9 cellular contexts compared by ENCODE assay signal in genomic region chr4:183906736-183907651, GRCh38. TPM values are rescaled to one million over a fixed set of nuclear protein-coding genes. Genes with fewer than 3 reads are reported as not detected.
DNase-seq lines count a peak whose midpoint lies in the region.
"Had no signal": no experiment of that assay in that cellular context is flagged by ENCODE, and none has a peak within 500 bp of the region (broad histone marks: within the 10 kb centered on the region; RNA-seq: fewer than 3 reads in every experiment).

No MANE protein-coding gene starts in this region.

- no peak overlapping the region for H3K27ac Mint-ChIP-seq in activated CD4-positive, alpha-beta T cell treated with anti-CD3 and anti-CD28 coated beads, Interleukin-2, amount 10 ng/mL, durations not matched to agents 7 days and 5 days

- H3K27ac ChIP-seq in ectodermal cell (ENCODE audit: insufficient read depth, low read depth, low read length, poor library complexity, severe bottlenecking) (no peak overlapping the region), thymus (ENCODE audit: low read depth) (no peak overlapping the region)

- H3K4me1 ChIP-seq in ectodermal cell (ENCODE audit: control insufficient read depth, insufficient read depth, low read length) (no peaks in the 10 kb centered on the region), thymus (ENCODE audit: control insufficient read depth, insufficient read depth, low read length) (peaks cover 2% of the 10 kb centered on the region)

- peak overlapping the region; percentile 3 for H3K4me3 Mint-ChIP-seq in activated CD4-positive, alpha-beta T cell treated with anti-CD3 and anti-CD28 coated beads, Interleukin-2, amount 10 ng/mL, durations not matched to agents 7 days and 5 days

- peak overlapping the region; percentile 57 for H3K4me3 ChIP-seq in ectodermal cell (ENCODE audit: insufficient read depth, low read depth, low read length)
- H3K4me3 ChIP-seq in thymus (ENCODE audit: low read length): peak overlapping the region; percentile 40

- H3K4me1 Mint-ChIP-seq in activated CD4-positive, alpha-beta T cell treated with anti-CD3 and anti-CD28 coated beads, Interleukin-2, amount 10 ng/mL, durations not matched to agents 7 days and 5 days: peaks cover 2% of the 10 kb centered on the region

- POLR2A ChIA-PET in activated CD4-positive, alpha-beta T cell treated with anti-CD3 and anti-CD28 coated beads, Interleukin-2, amount 10 ng/mL, durations not matched to agents 7 days and 5 days (lab: Charles Lee): interaction anchor here (0.7 kb wide), 1 partner anchor 122 kb away, joined by 3 read pairs; no protein-coding TSS in a partner anchor

- no peaks in the 10 kb centered on the region for H3K36me3 Mint-ChIP-seq in activated CD4-positive, alpha-beta T cell treated with anti-CD3 and anti-CD28 coated beads, Interleukin-2, amount 10 ng/mL, durations not matched to agents 7 days and 5 days (ENCODE audit: low read depth)

- H3K27me3 ChIP-seq in ectodermal cell (ENCODE audit: control insufficient read depth, insufficient read depth, low read length, poor library complexity, severe bottlenecking) (peaks cover 24% of the 10 kb centered on the region), thymus (ENCODE audit: control insufficient read depth, insufficient read depth) (peaks cover 31% of the 10 kb centered on the region)

- no peak for DNase-seq in activated CD4-positive, alpha-beta T cell treated with anti-CD3 and anti-CD28 coated beads, Interleukin-2, amount 10 ng/mL, durations not matched to agents 7 days and 5 days
- DNase-seq in activated CD4-positive, alpha-beta T cell treated with anti-CD3 and anti-CD28 coated beads for 1 hour: no peak
- DNase-seq in medulla oblongata (ENCODE audit: extremely low spot score) (peak; percentile 65), DMS79 treated with DMSO at 0.1 percent for 48 hours (lab: John Stamatoyannopoulos, UW) (no peak), OCI-M1 (lab: John Stamatoyannopoulos, UW) (no peak), DMS53 (lab: John Stamatoyannopoulos, UW) (no peak)
- DNase-seq: activated CD4-positive, alpha-beta T cell treated with anti-CD3 and anti-CD28 coated beads, Interleukin-2, amount 50 U/mL, for 4 hours had no signal

- H3K27me3 Mint-ChIP-seq in activated CD4-positive, alpha-beta T cell treated with anti-CD3 and anti-CD28 coated beads, Interleukin-2, amount 10 ng/mL, durations not matched to agents 7 days and 5 days: peaks cover 71% of the 10 kb centered on the region

- H3K36me3 ChIP-seq in ectodermal cell (ENCODE audit: control insufficient read depth, insufficient read depth, low read length): no peaks in the 10 kb centered on the region
- H3K36me3 ChIP-seq in thymus (ENCODE audit: control insufficient read depth, insufficient read depth): no peaks in the 10 kb centered on the region

- no peaks in the 10 kb centered on the region for H3K9me3 ChIP-seq in ectodermal cell (ENCODE audit: control insufficient read depth, low read length)
- H3K9me3 ChIP-seq in thymus (ENCODE audit: control insufficient read depth): no peaks in the 10 kb centered on the region

- 0 to 1% methylated on average over 54 of the region's 54 CpGs for WGBS in ectodermal cell, 2 experiments
- 4% methylated on average over 54 of the region's 54 CpGs for WGBS in thymus

- H3K9me3 Mint-ChIP-seq in activated CD4-positive, alpha-beta T cell treated with anti-CD3 and anti-CD28 coated beads, Interleukin-2, amount 10 ng/mL, durations not matched to agents 7 days and 5 days: no peaks in the 10 kb centered on the region

- CTCF ChIA-PET in activated CD4-positive, alpha-beta T cell treated with anti-CD3 and anti-CD28 coated beads, Interleukin-2, amount 10 ng/mL, durations not matched to agents 7 days and 5 days (lab: Charles Lee): no interaction called here

RNA-seq across cellular contexts. Expression of gene STOX2, which starts 1.9 kb away (rescaled TPM):
- total RNA-seq in activated CD4-positive, alpha-beta T cell treated with anti-CD3 and anti-CD28 coated beads, Interleukin-2, amount 10 ng/mL, durations not matched to agents 7 days and 5 days: not detected
- polyA plus RNA-seq in ectodermal cell (2013, experiment 1 of 4): 23.3 TPM
- 20.0 TPM for polyA plus RNA-seq in ectodermal cell (2013, experiment 2 of 4)
- polyA plus RNA-seq in ectodermal cell (2013, experiment 3 of 4): 19.1 TPM
- 23.6 TPM for polyA plus RNA-seq in ectodermal cell (2013, experiment 4 of 4)
- polyA plus RNA-seq in thymus: 1.3 TPM
